8 cellular contexts compared by ENCODE assay signal in genomic region chr4:77203380-77204197, GRCh38. TPM values are rescaled to one million over a fixed set of nuclear protein-coding genes. Genes with fewer than 3 reads are reported as not detected.
DNase-seq lines count a peak whose midpoint lies in the region; ATAC-seq, FAIRE-seq and TF ChIP-seq lines count a peak whose summit lies in the region.

No MANE protein-coding gene starts in this region.

- peak in 12 of 14 donors; percentile 10 to 63 (median 41) for DNase-seq in C1 segment of cervical spinal cord (lab: John Stamatoyannopoulos, UW)
- DNase-seq in HTR-8/SVneo (ENCODE audit: insufficient read length, low spot score) = peak; percentile 61
- peak; percentile 29 for DNase-seq in RWPE1 (ENCODE audit: low spot score)
- DNase-seq in activated naive CD4-positive, alpha-beta T cell (lab: John Stamatoyannopoulos, UW) = peak; percentile 1 to 36 (median 14)
- DNase-seq in germinal center (ENCODE audit: low spot score) = peak; percentile 77
- DNase-seq in trophoblast cell = peak; percentile 79 to 89
- peak; percentile 76 for DNase-seq in ureter (ENCODE audit: low spot score)

- H3K36me3 ChIP-seq in trophoblast cell (ENCODE audit: control insufficient read depth in 1 of 2, insufficient read depth in 2 of 2, low read length in 2 of 2) = no peaks in the 10 kb centered on the region

- no peak overlapping the region for H3K18ac ChIP-seq in trophoblast cell (ENCODE audit: low read length)

- no peak overlapping the region for H2AFZ ChIP-seq in trophoblast cell (ENCODE audit: insufficient read depth, low read length, poor library complexity)

- H4K12ac ChIP-seq in trophoblast cell (ENCODE audit: low read depth, low read length) = no peak overlapping the region

- no peak overlapping the region for H3K9ac ChIP-seq in trophoblast cell (ENCODE audit: low read length)

- peak; percentile 75 for ATAC-seq in GM19035 (IDR thresholded peaks at IDR 0.05; ENCODE audit: unreplicated experiment)

- H3K4me3 ChIP-seq in trophoblast cell (ENCODE audit: low read depth, low read length) = no peak overlapping the region

- H3K4me2 ChIP-seq in trophoblast cell (ENCODE audit: low read length) = no peak overlapping the region

- H4K8ac ChIP-seq in trophoblast cell (ENCODE audit: low read depth, low read length) = no peak overlapping the region

- H3K14ac ChIP-seq in trophoblast cell (ENCODE audit: low read length) = no peak overlapping the region

- no peak overlapping the region for H4K91ac ChIP-seq in trophoblast cell (ENCODE audit: low read depth, low read length)

- no peaks in the 10 kb centered on the region for H3K27me3 ChIP-seq in trophoblast cell (ENCODE audit: insufficient read depth, low read length)

- no peak for FAIRE-seq in HTR-8/SVneo (lab: Jason Lieb, UNC)

- no peaks in the 10 kb centered on the region for H3K79me2 ChIP-seq in trophoblast cell (ENCODE audit: control insufficient read depth, insufficient read depth, low read length, poor library complexity)

- H2BK120ac ChIP-seq in trophoblast cell (ENCODE audit: insufficient read depth, low read length, poor library complexity) = no peak overlapping the region

- TF ChIP-seq CTCF in RWPE1 (conservative IDR thresholded peaks at IDR 0.05; ENCODE audit: low read depth) = no peak; the same call in 1 of the 2 replicates

- POLR2A ChIA-PET in RWPE1 (lab: Yijun Ruan, JAX; ENCODE audit: low non-redundant PET) = no interaction called here

- peaks cover 4 to 5% of the 10 kb centered on the region in 2 experiments for H3K4me1 ChIP-seq in trophoblast cell (ENCODE audit: control insufficient read depth in 1 of 2, insufficient read depth in 2 of 2, low read length in 2 of 2)

- H2BK12ac ChIP-seq in trophoblast cell (ENCODE audit: low read length) = peak overlapping the region; percentile 28

- WGBS in trophoblast cell (ENCODE audit: extremely low coverage, insufficient coverage, insufficient read length) = no CpG with 5 or more reads among the region's 8 CpGs

- no peak overlapping the region for H3K4ac ChIP-seq in trophoblast cell (ENCODE audit: low read depth, low read length)

- no peak overlapping the region for H3K23ac ChIP-seq in trophoblast cell (ENCODE audit: low read length)

- CTCF ChIA-PET in RWPE1 (lab: Yijun Ruan, JAX) = interaction anchor here (0.6 to 1.5 kb wide), 7 partner anchors 11 to 251 kb away, joined by 3 to 6 read pairs (median 3); no protein-coding TSS in a partner anchor

- no peaks in the 10 kb centered on the region for H3K79me1 ChIP-seq in trophoblast cell (ENCODE audit: low read length)

- no peak overlapping the region for H2AK5ac ChIP-seq in trophoblast cell (ENCODE audit: low read length)

- H3K9me3 ChIP-seq in trophoblast cell (ENCODE audit: insufficient read depth, low read depth, low read length) = no peaks in the 10 kb centered on the region

- no peak overlapping the region for H2BK5ac ChIP-seq in trophoblast cell (ENCODE audit: low read depth, low read length, poor library complexity)

- H3K27ac ChIP-seq in RWPE1 (no peak overlapping the region), trophoblast cell (ENCODE audit: low read depth, low read length) (no peak overlapping the region)

RNA-seq across cellular contexts. Expression of gene CCNG2, which starts 46.6 kb away (rescaled TPM):
- 69.7 and 76.1 TPM in 2 replicates for polyA plus RNA-seq in trophoblast cell (2013)
- total RNA-seq in ureter = 60.9 TPM

Comparison
In these comparisons a context has a peak if more than half of its experiments do, and no peak if none do; other contexts are left out.
1. DNase-seq: peak in every context shown above with its lines; median percentile 84 in trophoblast cell; 77 in germinal center; 76 in ureter; 61 in HTR-8/SVneo; 41 in C1 segment of cervical spinal cord; 29 in RWPE1; 14 in activated naive CD4-positive, alpha-beta T cell.